ENCODE assay signal across 8 cellular contexts in genomic region chr1:85307987-85308836, GRCh38. TPM values are rescaled to one million over a fixed set of nuclear protein-coding genes. Genes with fewer than 3 reads are reported as not detected.
DNase-seq lines count a peak whose midpoint lies in the region; ATAC-seq and TF ChIP-seq lines count a peak whose summit lies in the region.

No MANE protein-coding gene starts in this region.

- H3K4me1 Mint-ChIP-seq in chondrocyte (ENCODE audit: low read depth): peaks cover 35% of the 10 kb centered on the region

- no peaks in the 10 kb centered on the region for H3K9me3 Mint-ChIP-seq in chondrocyte (ENCODE audit: low read depth)

- intact Hi-C loops in left colon (cut with DNase I, micrococcal nuclease): loop anchor here in 1 of 2 donors (2.0 to 10.0 kb wide), 4 partner anchors 195 to 707 kb away; partner anchors contain the start of gene CCN1

- DNase-seq in AG20443 (ENCODE audit: low spot score) (peak; percentile 85), NCI-H2227 treated with DMSO at 0.1 percent for 48 hours (lab: John Stamatoyannopoulos, UW) (peak; percentile 43), chondrocyte (ENCODE audit: low spot score) (peak; percentile 95), left colon (peak; percentile 73 to 91)
- DNase-seq in activated CD4-positive, alpha-beta T cell treated with anti-CD3 and anti-CD28 coated beads for 24 hours (ENCODE audit: low read depth in 2 of 2): peak; percentile 28 to 53
- DNase-seq in stimulated activated CD4-positive, alpha-beta T cell treated with anti-CD3 and anti-CD28 coated beads, Interleukin-4, amount 100 ng/mL, for 24 hours: peak; percentile 67

- H3K27me3 Mint-ChIP-seq in chondrocyte (ENCODE audit: low read depth): no peaks in the 10 kb centered on the region

- no peak overlapping the region for H3K4me3 Mint-ChIP-seq in chondrocyte (ENCODE audit: unreplicated experiment)

- H3K36me3 Mint-ChIP-seq in chondrocyte (ENCODE audit: low read depth): no peaks in the 10 kb centered on the region

- ATAC-seq in GM18907 (IDR thresholded peaks at IDR 0.05; ENCODE audit: unreplicated experiment) (peak; percentile 92), HG03159 (IDR thresholded peaks at IDR 0.05; ENCODE audit: unreplicated experiment) (peak; percentile 87), left colon (peak; percentile 100)

- no peak overlapping the region for H3K27ac Mint-ChIP-seq in chondrocyte (ENCODE audit: unreplicated experiment)

- peak; percentile 100 for TF ChIP-seq CTCF in chondrocyte (IDR thresholded peaks at IDR 0.05)

RNA-seq across cellular contexts. Expression of gene BCL10, which starts 31.8 kb away (rescaled TPM):
- total RNA-seq in chondrocyte: 21.9 to 26.5 TPM (median 24.9 TPM) in 3 replicates
- total RNA-seq in left colon: 100 to 1,000 TPM; 108 to 115 TPM

RNA-seq across cellular contexts. Expression of gene C1orf52, which starts 48.8 kb away (rescaled TPM):
- total RNA-seq in chondrocyte: 27.1 to 31.3 TPM (median 28.0 TPM) in 3 replicates
- 10 to 100 TPM; 17.4 to 20.3 TPM for total RNA-seq in left colon

Comparison
In these comparisons a context has a peak if more than half of its experiments do, and no peak if none do; other contexts are left out.
1. Peak in every context shown above with its lines: DNase-seq and ATAC-seq.
2. DNase-seq: peak in every context shown above with its lines; median percentile 95 in chondrocyte; 85 in AG20443; 82 in left colon; 67 in stimulated activated CD4-positive, alpha-beta T cell treated with anti-CD3 and anti-CD28 coated beads, Interleukin-4, amount 100 ng/mL, for 24 hours; 43 in NCI-H2227 treated with DMSO at 0.1 percent for 48 hours; 40 in activated CD4-positive, alpha-beta T cell treated with anti-CD3 and anti-CD28 coated beads for 24 hours.